ENCODE assay signal across 9 cellular contexts in the genomic region with DNA sequence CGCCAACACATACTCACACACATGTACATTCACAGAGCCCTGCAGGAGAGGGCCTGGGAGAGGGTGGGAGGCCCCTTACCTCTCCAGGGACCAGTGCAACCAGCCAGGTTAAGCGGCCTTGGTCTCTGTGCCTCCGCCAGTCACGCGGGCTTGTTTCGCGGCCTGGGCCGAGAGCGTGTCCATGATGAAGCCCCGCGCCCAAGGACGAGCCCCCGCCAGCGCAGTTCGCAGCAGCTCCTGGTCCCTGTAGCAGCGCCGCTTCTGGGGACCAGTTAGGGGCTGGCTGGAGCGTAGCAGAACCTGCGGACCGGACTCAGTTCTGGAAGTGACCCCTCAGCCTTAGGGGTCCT. TPM values are rescaled to one million over a fixed set of nuclear protein-coding genes. Genes with fewer than 3 reads are reported as not detected.
DNase-seq lines count a peak whose midpoint lies in the region; TF ChIP-seq lines count a peak whose summit lies in the region.
"Had no signal": no experiment of that assay in that cellular context is flagged by ENCODE, and none has a peak within 500 bp of the region (broad histone marks: within the 10 kb centered on the region; RNA-seq: fewer than 3 reads in every experiment).

No MANE protein-coding gene starts in this region.

- H3K27ac Mint-ChIP-seq in T-helper 1 cell treated with Interleukin-12 subunit alpha and Interleukin-12 subunit beta and Interleukin-4 antibody, amounts not matched to agents 30 μg/mL and 1 μg/mL, for 36 hours = no peak overlapping the region
- no peak overlapping the region for H3K27ac Mint-ChIP-seq in activated naive CD8-positive, alpha-beta T cell

- H3K4me1 Mint-ChIP-seq in T-helper 1 cell treated with Interleukin-12 subunit alpha and Interleukin-12 subunit beta and Interleukin-4 antibody, amounts not matched to agents 30 μg/mL and 1 μg/mL, for 36 hours (ENCODE audit: low read depth) = peaks cover 3% of the 10 kb centered on the region
- peaks cover 11% of the 10 kb centered on the region for H3K4me1 Mint-ChIP-seq in activated naive CD8-positive, alpha-beta T cell (ENCODE audit: low read depth)

- no peaks in the 10 kb centered on the region; the same call in 1 of the 2 replicates for H3K27me3 ChIP-seq in iPS-20b (ENCODE audit: insufficient read depth, low read length)

- H3K4me3 Mint-ChIP-seq in T-helper 1 cell treated with Interleukin-12 subunit alpha and Interleukin-12 subunit beta and Interleukin-4 antibody, amounts not matched to agents 30 μg/mL and 1 μg/mL, for 36 hours = peak overlapping the region; percentile 81
- peak overlapping the region; percentile 87 for H3K4me3 Mint-ChIP-seq in activated naive CD8-positive, alpha-beta T cell

- H3K4me1 ChIP-seq in iPS-20b (ENCODE audit: insufficient read depth, low read length) = peaks cover 3% of the 10 kb centered on the region; the same call in 1 of the 2 replicates

- CTCF ChIA-PET in HEK293T (lab: Yijun Ruan, JAX) = interaction anchor here (0.8 kb wide), 1 partner anchor 9 kb away, joined by 6 read pairs; no protein-coding TSS in a partner anchor

- H3K27ac ChIP-seq in iPS-20b (ENCODE audit: low read length) = peak overlapping the region; percentile 21
- peak overlapping the region; percentile 64 for H3K27ac ChIP-seq in temporal lobe (ENCODE audit: low read depth, low read length)

- H3K27me3 Mint-ChIP-seq in T-helper 1 cell treated with Interleukin-12 subunit alpha and Interleukin-12 subunit beta and Interleukin-4 antibody, amounts not matched to agents 30 μg/mL and 1 μg/mL, for 36 hours (ENCODE audit: low read depth) = no peaks in the 10 kb centered on the region
- no peaks in the 10 kb centered on the region for H3K27me3 Mint-ChIP-seq in activated naive CD8-positive, alpha-beta T cell

- H3K4me3 ChIP-seq in iPS-20b (ENCODE audit: low read length) = peak overlapping the region; percentile 88

- H3K36me3 Mint-ChIP-seq in T-helper 1 cell treated with Interleukin-12 subunit alpha and Interleukin-12 subunit beta and Interleukin-4 antibody, amounts not matched to agents 30 μg/mL and 1 μg/mL, for 36 hours (ENCODE audit: low read depth) = peaks cover 2% of the 10 kb centered on the region
- peaks cover 2% of the 10 kb centered on the region for H3K36me3 Mint-ChIP-seq in activated naive CD8-positive, alpha-beta T cell

- peak overlapping the region; percentile 88 for H3K9ac ChIP-seq in iPS-20b (ENCODE audit: low read depth, low read length)

- H3K9me3 ChIP-seq in iPS-20b (ENCODE audit: insufficient read depth, low read depth, low read length) = no peaks in the 10 kb centered on the region

- DNase-seq in T-helper 1 cell (no peak), HEK293T (ENCODE audit: extremely low spot score) (no peak), anterior cingulate cortex (lab: John Stamatoyannopoulos, UW) (no peak)
- no peak for DNase-seq in stimulated activated naive CD4-positive, alpha-beta T cell (lab: John Stamatoyannopoulos, UW)

- peaks cover 15% of the 10 kb centered on the region; the same call in 1 of the 2 replicates for H3K36me3 ChIP-seq in iPS-20b (ENCODE audit: insufficient read depth, low read depth, low read length)

- POLR2A ChIA-PET in HEK293T (lab: Yijun Ruan, JAX) = interaction anchor here (2.2 kb wide), 1 partner anchor 9 kb away, joined by 8 read pairs; no protein-coding TSS in a partner anchor

- H3K9me3 Mint-ChIP-seq in T-helper 1 cell treated with Interleukin-12 subunit alpha and Interleukin-12 subunit beta and Interleukin-4 antibody, amounts not matched to agents 30 μg/mL and 1 μg/mL, for 36 hours = no peaks in the 10 kb centered on the region
- no peaks in the 10 kb centered on the region for H3K9me3 Mint-ChIP-seq in activated naive CD8-positive, alpha-beta T cell (ENCODE audit: low read depth)

TF ChIP-seq in HEK293T, 16 proteins besides CTCF, POLR2A, EP300 and RAD21:
- TF ChIP-seq ELF4 (IDR thresholded peaks at IDR 0.05) (no peak), L3MBTL2 (conservative IDR thresholded peaks at IDR 0.05) (no peak)

RNA-seq across cellular contexts. Expression of a gene that starts 7.3 kb away (rescaled TPM):
- total RNA-seq in temporal lobe = 0.74 TPM

RNA-seq across cellular contexts. Expression of a gene that starts 11.3 kb away (rescaled TPM):
- not detected for total RNA-seq in temporal lobe
- total RNA-seq: LHCN-M2 had no signal

RNA-seq across cellular contexts. Expression of a gene that starts 17.6 kb away (rescaled TPM):
- total RNA-seq in temporal lobe = 56.1 TPM

RNA-seq across cellular contexts. Expression of a gene that starts 17.6 kb away (rescaled TPM):
- 10.6 TPM for total RNA-seq in temporal lobe

RNA-seq across cellular contexts. Expression of a gene that starts 30.9 kb away (rescaled TPM):
- not detected for total RNA-seq in temporal lobe
- total RNA-seq: LHCN-M2 had no signal
